ENCODE assay signal across 3 cellular contexts in the genomic region with DNA sequence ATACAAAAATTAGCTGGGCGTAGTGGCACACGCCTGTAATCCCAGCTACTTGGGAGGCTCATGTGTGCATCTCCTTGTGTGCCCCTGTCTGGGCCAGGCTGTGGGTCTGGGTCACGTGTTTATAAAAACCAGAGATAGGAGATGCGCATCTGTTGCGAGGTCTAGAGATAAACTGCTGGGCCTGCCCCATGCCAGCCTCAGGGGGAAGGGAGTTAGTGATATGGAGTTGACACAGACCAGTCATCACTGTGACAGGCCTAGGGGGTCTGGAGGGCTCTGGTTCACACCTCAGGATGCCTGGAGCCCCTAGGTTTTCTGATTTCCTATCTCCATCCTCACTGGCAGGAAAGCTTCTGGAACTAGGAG. TPM values are rescaled to one million over a fixed set of nuclear protein-coding genes. Genes with fewer than 3 reads are reported as not detected.
"Had no signal": no experiment of that assay in that cellular context is flagged by ENCODE, and none has a peak within 500 bp of the region (broad histone marks: within the 10 kb centered on the region; RNA-seq: fewer than 3 reads in every experiment).

No MANE protein-coding gene starts in this region.

RNA-seq across cellular contexts. Expression of gene AQP3, which starts 7.3 kb away (rescaled TPM):
- total RNA-seq: occipital lobe had no signal
- polyA plus RNA-seq: neural cell had no signal

RNA-seq across cellular contexts. Expression of gene AQP7, which starts 52.3 kb away (rescaled TPM):
- total RNA-seq: occipital lobe had no signal
- polyA plus RNA-seq: mammary epithelial cell, neural cell had no signal
